ENCODE assay signal across 24 cellular contexts in genomic region chr7:41445432-41445831, GRCh38.
"Had no signal": no experiment of that assay in that cellular context is flagged by ENCODE, and none has a peak within 500 bp of the region (broad histone marks: within the 10 kb centered on the region; RNA-seq: fewer than 3 reads in every experiment).

No MANE protein-coding gene starts in this region.

- H3K4me3 Mint-ChIP-seq: activated CD8-positive, alpha-beta T cell treated with anti-CD3 and anti-CD28 coated beads for 36 hours; activated T-cell treated with anti-CD3 and anti-CD28 coated beads, Interleukin-2, amount 50 U/mL, for 4 hours; activated T-helper 17 cell treated with anti-CD3 and anti-CD28 coated beads, Interleukin-2, amount 50 U/mL, for 72 hours; central memory CD8-positive, alpha-beta T cell; dendritic cell treated with granulocyte-macrophage colony-stimulating factor and Interleukin-4, amounts not matched to agents 40 ng/mL and 50 ng/mL, for 4 days; endodermal cell; WTC11 had no signal

- H3K27ac ChIP-seq: breast epithelium, esophagus squamous epithelium, right atrium auricular region, spleen, thyroid gland, upper lobe of right lung had no signal

- H3K9me3 Mint-ChIP-seq: activated CD8-positive, alpha-beta T cell treated with anti-CD3 and anti-CD28 coated beads for 36 hours; endodermal cell had no signal

- H3K27me3 Mint-ChIP-seq: activated CD8-positive, alpha-beta T cell treated with anti-CD3 and anti-CD28 coated beads for 36 hours; activated T-helper 17 cell treated with anti-CD3 and anti-CD28 coated beads, Interleukin-2, amount 50 U/mL, for 72 hours; central memory CD8-positive, alpha-beta T cell; dendritic cell treated with granulocyte-macrophage colony-stimulating factor and Interleukin-4, amounts not matched to agents 40 ng/mL and 50 ng/mL, for 4 days had no signal

- DNase-seq: activated CD4-positive, alpha-beta T cell treated with anti-CD3 and anti-CD28 coated beads for 1 hour; activated CD4-positive, alpha-beta T cell treated with anti-CD3 and anti-CD28 coated beads, Interleukin-2, amount 50 U/mL, for 1 hour; activated CD8-positive, alpha-beta T cell treated with anti-CD3 and anti-CD28 coated beads for 36 hours; activated gamma-delta T cell treated with Interleukin-2 at 50 U/mL for 16 hours; activated naive CD4-positive, alpha-beta T cell treated with anti-CD3 and anti-CD28 coated beads, Interleukin-2, amount 50 U/mL, for 16 hours; activated T-cell treated with anti-CD3 and anti-CD28 coated beads, Interleukin-2, amount 50 U/mL, for 4 hours; amniotic stem cell; endodermal cell; esophagus squamous epithelium; islet precursor cell; left cardiac atrium; left ventricle myocardium superior; mucosa of descending colon; spleen; stimulated activated naive CD4-positive, alpha-beta T cell treated with Interleukin-2 at 50 U/mL for 16 hours; T-helper 2 cell; thyroid gland; upper lobe of right lung had no signal

- H3K27ac Mint-ChIP-seq: activated CD8-positive, alpha-beta T cell treated with anti-CD3 and anti-CD28 coated beads for 36 hours; activated T-helper 17 cell treated with anti-CD3 and anti-CD28 coated beads, Interleukin-2, amount 50 U/mL, for 72 hours; dendritic cell treated with granulocyte-macrophage colony-stimulating factor and Interleukin-4, amounts not matched to agents 40 ng/mL and 50 ng/mL, for 4 days; endodermal cell; WTC11 had no signal

- ATAC-seq: activated CD8-positive, alpha-beta T cell treated with anti-CD3 and anti-CD28 coated beads for 36 hours; activated T-cell treated with anti-CD3 and anti-CD28 coated beads, Interleukin-2, amount 50 U/mL, for 4 hours; activated T-helper 17 cell treated with anti-CD3 and anti-CD28 coated beads, Interleukin-2, amount 50 U/mL, for 72 hours; left cardiac atrium; left ventricle myocardium superior; mucosa of descending colon; upper lobe of right lung; WTC11 had no signal

- H3K4me1 Mint-ChIP-seq: activated T-helper 17 cell treated with anti-CD3 and anti-CD28 coated beads, Interleukin-2, amount 50 U/mL, for 72 hours; central memory CD8-positive, alpha-beta T cell had no signal
